In the genomic region with DNA sequence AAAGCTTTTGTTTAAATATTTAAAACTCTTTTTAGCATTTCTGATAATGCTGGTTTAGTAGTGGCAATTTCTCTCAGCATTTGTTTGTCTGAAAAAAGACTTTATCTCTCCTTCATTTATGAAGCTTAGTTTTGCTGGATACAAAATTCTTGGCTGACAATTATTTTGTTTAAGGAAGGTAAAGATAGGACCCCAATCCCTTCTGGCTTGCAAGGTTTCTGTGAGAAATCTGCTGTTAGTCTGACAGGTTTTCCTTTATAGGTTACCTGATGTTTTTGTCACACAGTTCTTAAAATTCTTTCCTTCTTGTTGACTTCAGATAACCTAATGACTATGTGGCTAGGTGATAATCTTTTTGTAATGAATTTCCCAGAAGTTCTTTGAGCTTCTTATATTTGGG, we compare ENCODE assay signal across 11 cellular contexts. TPM values are rescaled to one million over a fixed set of nuclear protein-coding genes. Genes with fewer than 3 reads are reported as not detected.
"Had no signal": no experiment of that assay in that cellular context is flagged by ENCODE, and none has a peak within 500 bp of the region (broad histone marks: within the 10 kb centered on the region; RNA-seq: fewer than 3 reads in every experiment).

No MANE protein-coding gene starts in this region.

RNA-seq across cellular contexts. Expression of gene CXCR2, which starts 3.5 kb away (rescaled TPM):
- total RNA-seq: OCI-LY7, PC-3, PC-9, Peyer's patch, RPMI7951, SJCRH30, SJSA1, SK-MEL-5 had no signal
- polyA plus RNA-seq: SK-N-SH had no signal

RNA-seq across cellular contexts. Expression of gene CXCR1, which starts 44.5 kb away (rescaled TPM):
- total RNA-seq: OCI-LY7, PC-3, PC-9, Peyer's patch, RPMI7951, SJCRH30, SJSA1, SK-MEL-5 had no signal
- polyA plus RNA-seq: SK-N-SH had no signal

RNA-seq across cellular contexts. Expression of gene RUFY4, which starts 53.2 kb away (rescaled TPM):
- total RNA-seq: OCI-LY7, PC-3, PC-9, Right ventricle myocardium inferior, Right ventricle myocardium superior, RPMI7951, SJCRH30, SJSA1, SK-MEL-5 had no signal
- polyA plus RNA-seq: SK-N-SH had no signal
